In the genomic region with DNA sequence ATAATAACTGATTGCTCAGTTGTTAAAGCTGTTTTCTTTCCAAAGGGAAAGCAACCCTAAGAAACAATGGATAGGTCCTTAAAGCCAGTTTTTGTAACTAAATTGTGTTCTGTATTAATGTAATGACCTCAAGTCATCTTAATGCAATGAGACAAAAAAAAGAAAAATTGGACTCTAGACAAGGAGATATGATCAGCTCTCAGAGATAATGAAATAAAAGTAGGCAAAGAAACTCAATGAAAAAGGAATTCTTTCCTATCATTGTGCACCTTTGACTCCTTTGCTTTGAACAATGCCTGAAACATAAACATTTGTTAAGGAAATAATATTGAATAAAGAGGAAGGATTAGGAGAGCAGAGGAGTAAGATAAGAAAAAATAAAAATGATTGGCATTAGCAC, we compare ENCODE assay signal across 34 cellular contexts.
DNase-seq lines count a peak whose midpoint lies in the region; ATAC-seq, FAIRE-seq and TF ChIP-seq lines count a peak whose summit lies in the region.
"Had no signal": no experiment of that assay in that cellular context is flagged by ENCODE, and none has a peak within 500 bp of the region (broad histone marks: within the 10 kb centered on the region; RNA-seq: fewer than 3 reads in every experiment).

No MANE protein-coding gene starts in this region.

- H3K9me1 ChIP-seq in endothelial cell of umbilical vein (replicated peaks; ENCODE audit: control insufficient read depth, extremely low read depth, insufficient read depth, low read length): no peaks in the 10 kb centered on the region

- intact Hi-C loops in endothelial cell of umbilical vein (cut with micrococcal nuclease) (no loop called here), transverse colon (cut with DNase I; ENCODE audit: low total_unique reads) (no loop called here), Right ventricle myocardium superior (cut with DNase I) (no loop called here)

- H3K4me3 ChIP-seq in SK-N-SH (ENCODE audit: low read depth in 2 of 2, low read length in 1 of 2) (no peak overlapping the region), endothelial cell of umbilical vein (replicated peaks in 1 of 3; ENCODE audit: insufficient read depth in 1 of 3, low read depth in 1 of 3, low read length in 3 of 3) (no peak overlapping the region), transverse colon (no peak overlapping the region)
- H3K4me3 ChIP-seq: A549; BLaER1; BLaER1 treated with 17β-estradiol and CSF1 and Interleukin-3, amounts not matched to agents 10 nM and 100 nM had no signal

- H3K36me3 ChIP-seq in SK-N-SH (replicated peaks in 1 of 2; ENCODE audit: control insufficient read depth in 1 of 2, insufficient read depth in 2 of 2, low read length in 1 of 2): no peaks in the 10 kb centered on the region
- no peaks in the 10 kb centered on the region for H3K36me3 ChIP-seq in endothelial cell of umbilical vein (ENCODE audit: control insufficient read depth in 2 of 2, extremely low read depth in 1 of 2, insufficient read depth in 2 of 2, low read length in 2 of 2)
- H3K36me3 ChIP-seq in transverse colon: no peaks in the 10 kb centered on the region
- H3K36me3 ChIP-seq: BE2C; BLaER1; BLaER1 treated with 17β-estradiol and CSF1 and Interleukin-3, amounts not matched to agents 10 nM and 100 nM had no signal

- H3K9me3 ChIP-seq in SK-N-SH: no peaks in the 10 kb centered on the region
- H3K9me3 ChIP-seq in endothelial cell of umbilical vein (replicated peaks; ENCODE audit: control insufficient read depth, insufficient read depth, low read length): no peaks in the 10 kb centered on the region
- H3K9me3 ChIP-seq in transverse colon: no peaks in the 10 kb centered on the region
- H3K9me3 ChIP-seq: A549; BE2C; BLaER1; BLaER1 treated with 17β-estradiol and CSF1 and Interleukin-3, amounts not matched to agents 10 nM and 100 nM; Caco-2 had no signal

- H3K4me1 ChIP-seq in SK-N-SH (ENCODE audit: control insufficient read depth in 1 of 2, insufficient read depth in 2 of 2, low read depth in 1 of 2, low read length in 1 of 2): no peaks in the 10 kb centered on the region
- H3K4me1 ChIP-seq in endothelial cell of umbilical vein (ENCODE audit: control insufficient read depth, extremely low read depth, insufficient read depth, low read length): no peaks in the 10 kb centered on the region
- H3K4me1 ChIP-seq in transverse colon: no peaks in the 10 kb centered on the region
- H3K4me1 ChIP-seq: A549; BE2C; BLaER1; BLaER1 treated with 17β-estradiol and CSF1 and Interleukin-3, amounts not matched to agents 10 nM and 100 nM had no signal

- no peaks in the 10 kb centered on the region for H4K20me1 ChIP-seq in SK-N-SH (ENCODE audit: insufficient read depth)
- H4K20me1 ChIP-seq in endothelial cell of umbilical vein (replicated peaks; ENCODE audit: control insufficient read depth, extremely low read depth, insufficient read depth, low read length): no peaks in the 10 kb centered on the region
- H4K20me1 ChIP-seq: BLaER1; BLaER1 treated with 17β-estradiol and CSF1 and Interleukin-3, amounts not matched to agents 10 nM and 100 nM had no signal

- H3K4me2 ChIP-seq in SK-N-SH (no peak overlapping the region), endothelial cell of umbilical vein (ENCODE audit: insufficient read depth, low read length) (no peak overlapping the region)
- H3K4me2 ChIP-seq: A549; BLaER1; BLaER1 treated with 17β-estradiol and CSF1 and Interleukin-3, amounts not matched to agents 10 nM and 100 nM had no signal

- no peaks in the 10 kb centered on the region for H3F3A ChIP-seq in SK-N-SH (replicated peaks; ENCODE audit: insufficient read depth)

- TF ChIP-seq POLR2A in endothelial cell of umbilical vein (IDR thresholded peaks at IDR 0.05; ENCODE audit: low read depth, low read length) (no peak), transverse colon (IDR thresholded peaks at IDR 0.05) (no peak)

- H3K27me3 ChIP-seq in SK-N-SH (ENCODE audit: insufficient read depth) (no peaks in the 10 kb centered on the region), endothelial cell of umbilical vein (ENCODE audit: control insufficient read depth in 2 of 2, insufficient read depth in 2 of 2, low read length in 2 of 2) (no peaks in the 10 kb centered on the region), transverse colon (no peaks in the 10 kb centered on the region)
- H3K27me3 ChIP-seq: BE2C; BLaER1; BLaER1 treated with 17β-estradiol and CSF1 and Interleukin-3, amounts not matched to agents 10 nM and 100 nM had no signal

- TF ChIP-seq RAD21 in SK-N-SH (IDR thresholded peaks at IDR 0.05; ENCODE audit: low read length): no peak

- TF ChIP-seq EP300 in SK-N-SH (IDR thresholded peaks at IDR 0.05; ENCODE audit: borderline replicate concordance in 1 of 2, low read depth in 1 of 2, low read length in 1 of 2) (no peak), transverse colon (IDR thresholded peaks at IDR 0.05; ENCODE audit: low read depth) (no peak)

- POLR2A ChIA-PET in SK-N-SH (lab: Yijun Ruan, JAX) (no interaction called here), endothelial cell of umbilical vein (lab: Charles Lee) (no interaction called here)

- H3K4me1 Mint-ChIP-seq in endothelial cell (ENCODE audit: unreplicated experiment): peaks cover 7% of the 10 kb centered on the region
- H3K4me1 Mint-ChIP-seq: B cell; CD14-positive monocyte; CD4-positive, alpha-beta memory T cell; CD4-positive, CD25-positive, alpha-beta regulatory T cell; CD8-positive, alpha-beta memory T cell had no signal

- DNase-seq in SK-N-SH: no peak
- no peak for DNase-seq in endothelial cell (ENCODE audit: low spot score)
- peak; percentile 1 for DNase-seq in endothelial cell of umbilical vein (ENCODE audit: low read depth, low spot score)
- DNase-seq in transverse colon: no peak
- DNase-seq in Right ventricle myocardium superior: no peak
- DNase-seq: 8988T; ACHN; AML-193; BE2C; C1 segment of cervical spinal cord; Caco-2; Calu3; CD4-positive, alpha-beta memory T cell; CD4-positive, alpha-beta T cell; CD4-positive, CD25-positive, alpha-beta regulatory T cell; CD8-positive, alpha-beta memory T cell; CD8-positive, alpha-beta T cell; COR-L47; DMS 273 treated with DMSO at 0.1 percent for 48 hours; DMS153; DMS53; DMS79; DMS79 treated with DMSO at 0.1 percent for 48 hours; DND-41; EL had no signal

- no peak overlapping the region for H3K4me3 Mint-ChIP-seq in endothelial cell (ENCODE audit: unreplicated experiment)
- H3K4me3 Mint-ChIP-seq: B cell; CD14-positive monocyte; CD4-positive, alpha-beta memory T cell; CD4-positive, alpha-beta T cell; CD4-positive, CD25-positive, alpha-beta regulatory T cell; CD8-positive, alpha-beta memory T cell; CD8-positive, alpha-beta T cell had no signal

- FAIRE-seq in endothelial cell of umbilical vein (lab: Jason Lieb, UNC): no peak
- FAIRE-seq: A204.1, A549 had no signal

- peak overlapping the region; percentile 20 for H3K27ac Mint-ChIP-seq in endothelial cell (ENCODE audit: unreplicated experiment)
- H3K27ac Mint-ChIP-seq: B cell; CD14-positive monocyte; CD4-positive, alpha-beta memory T cell; CD4-positive, alpha-beta T cell; CD4-positive, CD25-positive, alpha-beta regulatory T cell; CD8-positive, alpha-beta memory T cell; CD8-positive, alpha-beta T cell had no signal

- no TSS peak for BruUV-seq in endothelial cell of umbilical vein (replicated peaks; lab: Mats Ljungman, UMichigan)

- no peak for TF ChIP-seq CTCF in SK-N-SH (IDR thresholded peaks at IDR 0.05)
- no peak for TF ChIP-seq CTCF in endothelial cell (IDR thresholded peaks at IDR 0.05; ENCODE audit: unreplicated experiment)
- TF ChIP-seq CTCF in endothelial cell of umbilical vein (IDR thresholded peaks at IDR 0.05; ENCODE audit: extremely low read depth in 1 of 2, insufficient read depth in 1 of 2, low read depth in 1 of 2, low read length in 2 of 2): no peak
- TF ChIP-seq CTCF in transverse colon (IDR thresholded peaks at IDR 0.05): no peak

- peaks cover under 1% of the 10 kb centered on the region for H3K27me3 Mint-ChIP-seq in endothelial cell (ENCODE audit: unreplicated experiment)
- H3K27me3 Mint-ChIP-seq: B cell; CD4-positive, alpha-beta memory T cell; CD4-positive, alpha-beta T cell; CD4-positive, CD25-positive, alpha-beta regulatory T cell; CD8-positive, alpha-beta memory T cell had no signal

- dilution Hi-C loops in endothelial cell of umbilical vein (cut with MboI; ENCODE audit: extremely low pct_ligation_motif_present, low sequenced_read_pairs): no loop called here

- no peak overlapping the region for H3K9ac ChIP-seq in SK-N-SH
- no peak overlapping the region for H3K9ac ChIP-seq in endothelial cell of umbilical vein (replicated peaks; ENCODE audit: extremely low read depth, insufficient read depth, low read length)
- H3K9ac ChIP-seq: BLaER1; BLaER1 treated with 17β-estradiol and CSF1 and Interleukin-3, amounts not matched to agents 10 nM and 100 nM had no signal

- H3K27ac ChIP-seq in SK-N-SH (ENCODE audit: low read depth in 2 of 2, low read length in 1 of 2) (no peak overlapping the region), endothelial cell of umbilical vein (ENCODE audit: insufficient read depth, low read depth, low read length) (no peak overlapping the region), transverse colon (no peak overlapping the region)
- H3K27ac ChIP-seq: 22Rv1; A549; BLaER1; BLaER1 treated with 17β-estradiol and CSF1 and Interleukin-3, amounts not matched to agents 10 nM and 100 nM; C4-2B had no signal

- H3K79me2 ChIP-seq in SK-N-SH (ENCODE audit: insufficient read depth) (no peaks in the 10 kb centered on the region), endothelial cell of umbilical vein (ENCODE audit: control insufficient read depth, insufficient read depth, low read length) (no peaks in the 10 kb centered on the region)

- CTCF ChIA-PET in SK-N-SH (lab: Yijun Ruan, JAX) (no interaction called here), endothelial cell of umbilical vein (lab: Charles Lee) (no interaction called here)

- H2AFZ ChIP-seq in SK-N-SH (ENCODE audit: low read depth) (no peak overlapping the region), endothelial cell of umbilical vein (ENCODE audit: low read depth, low read length) (no peak overlapping the region)

- no peaks in the 10 kb centered on the region for H3K36me3 Mint-ChIP-seq in endothelial cell (ENCODE audit: low read depth, unreplicated experiment)
- H3K36me3 Mint-ChIP-seq: CD14-positive monocyte; CD4-positive, alpha-beta memory T cell; CD4-positive, CD25-positive, alpha-beta regulatory T cell; CD8-positive, alpha-beta memory T cell; CD8-positive, alpha-beta T cell had no signal

- in situ Hi-C loops in transverse colon (cut with MboI; ENCODE audit: low pct_ligation_motif_present in 1 of 4, low pct_unique_long_range_greater_than_20kb in 1 of 4, low sequenced_read_pairs in 3 of 4): no loop called here

- H3K9me2 ChIP-seq in SK-N-SH: no peaks in the 10 kb centered on the region

- ATAC-seq in SK-N-SH treated with all-trans-retinoic acid at 6 μM for 48 hours (no peak), Right ventricle myocardium superior (ENCODE audit: poor library complexity) (no peak)
- ATAC-seq: A549; CD8-positive, alpha-beta T cell had no signal

- no peaks in the 10 kb centered on the region for H3K9me3 Mint-ChIP-seq in endothelial cell (ENCODE audit: unreplicated experiment)

TF ChIP-seq in SK-N-SH treated with all-trans-retinoic acid at 6 μM for 48 hours, 23 proteins besides CTCF, POLR2A, EP300 and RAD21 (continues in another document):
- no peak for TF ChIP-seq TOX (CRISPR knock-in tag; IDR thresholded peaks at IDR 0.05; ENCODE audit: borderline replicate concordance)

TF ChIP-seq in endothelial cell of umbilical vein, 7 proteins besides CTCF, POLR2A, EP300 and RAD21 (continues in another document):
- no peak for TF ChIP-seq POLR2AphosphoS5 (IDR thresholded peaks at IDR 0.05; ENCODE audit: insufficient read depth, low read depth, low read length)
